ENCODE assay signal across 24 cellular contexts in the genomic region with DNA sequence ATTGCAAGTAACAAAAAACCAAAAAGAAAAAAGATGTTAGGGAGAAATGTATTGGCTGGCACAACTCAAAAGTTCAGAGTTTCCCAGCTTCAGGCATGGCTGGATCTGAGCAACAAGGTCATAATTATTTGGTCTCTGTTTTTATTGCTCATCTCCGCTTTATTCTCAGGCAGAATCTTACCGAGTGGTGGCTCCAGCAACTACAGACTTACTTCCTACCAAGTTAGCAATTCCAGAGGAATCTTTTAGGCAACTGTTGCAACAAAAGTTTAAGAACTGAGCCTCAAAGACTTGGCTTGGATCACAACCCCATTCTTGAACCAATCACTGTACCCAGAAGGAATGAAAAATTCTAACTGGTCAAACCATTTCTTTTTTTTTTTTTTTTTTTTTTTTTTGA. TPM values are rescaled to one million over a fixed set of nuclear protein-coding genes. Genes with fewer than 3 reads are reported as not detected.
DNase-seq lines count a peak whose midpoint lies in the region; ATAC-seq, FAIRE-seq and TF ChIP-seq lines count a peak whose summit lies in the region.
"Had no signal": no experiment of that assay in that cellular context is flagged by ENCODE, and none has a peak within 500 bp of the region (broad histone marks: within the 10 kb centered on the region; RNA-seq: fewer than 3 reads in every experiment).

No MANE protein-coding gene starts in this region.

- H3K27me3 Mint-ChIP-seq in activated B cell treated with CpG ODN at 0.5 μM for 24 hours = no peaks in the 10 kb centered on the region
- H3K27me3 Mint-ChIP-seq in activated T-helper 2 cell treated with anti-CD3 and anti-CD28 coated beads, Interferon-gamma antibody, Interleukin-2, Interleukin-4, amounts not matched to agents 10 μg/mL and 5 μg/mL and 100 μg/mL, durations not matched to agents 14 hours and 24 hours and 36 hours (ENCODE audit: low read depth) = no peaks in the 10 kb centered on the region
- H3K27me3 Mint-ChIP-seq: activated naive CD4-positive, alpha-beta T cell treated with anti-CD3 and anti-CD28 coated beads, Interleukin-2, amount 50 U/mL, for 24 hours had no signal

- no peak for DNase-seq in HepG2 (ENCODE audit: low spot score)
- DNase-seq in right lobe of liver = no peak
- no peak for DNase-seq in activated B cell treated with CpG ODN at 0.5 μM for 24 hours
- DNase-seq in foreskin fibroblast = peak; percentile 62 to 73
- DNase-seq in tibial artery = no peak
- DNase-seq in activated T-helper 2 cell treated with anti-CD3 and anti-CD28 coated beads, Interferon-gamma antibody, Interleukin-2, Interleukin-4, amounts not matched to agents 10 μg/mL and 5 μg/mL and 100 μg/mL, durations not matched to agents 14 hours and 24 hours and 36 hours (ENCODE audit: low spot score) = no peak
- DNase-seq in NCI-H510A treated with DMSO at 0.1 percent for 48 hours (lab: John Stamatoyannopoulos, UW) = no peak
- DNase-seq in retina = no peak
- DNase-seq: 8988T; activated T-cell treated with anti-CD3 and anti-CD28 coated beads, Interleukin-2, amount 50 U/mL, for 48 hours; cerebellar nuclear complex; KBM-7; kidney; MV-4-11; NCI-H1694 treated with DMSO at 0.1 percent for 48 hours; spleen; stimulated activated CD4-positive, alpha-beta T cell treated with anti-CD3 and anti-CD28 coated beads, Interleukin-4, amount 100 ng/mL, for 1 hour; stimulated activated naive CD8-positive, alpha-beta T cell treated with anti-CD3 and anti-CD28 coated beads, Interleukin-15, Interleukin-2, amounts not matched to agents 100 U/mL and 50 U/mL, for 24 hours; upper lobe of right lung had no signal

- no peak for TF ChIP-seq RAD21 in HepG2 (CRISPR knock-in tag; IDR thresholded peaks at IDR 0.05)

- no peak for ATAC-seq in HepG2
- ATAC-seq in right lobe of liver = no peak
- no peak for ATAC-seq in activated B cell treated with CpG ODN at 0.5 μM for 24 hours (ENCODE audit: low read depth)
- ATAC-seq: gastroesophageal sphincter; Right ventricle myocardium inferior; stimulated activated naive CD8-positive, alpha-beta T cell treated with anti-CD3 and anti-CD28 coated beads, Interleukin-15, Interleukin-2, amounts not matched to agents 100 U/mL and 50 U/mL, for 24 hours; upper lobe of right lung had no signal

- no peak for FAIRE-seq in HepG2 (lab: Jason Lieb, UNC)
- FAIRE-seq: astrocyte, kidney had no signal

- no TSS peak for BruUV-seq in HepG2 (replicated peaks; lab: Mats Ljungman, UMichigan)

- TF ChIP-seq EP300 in HepG2 (IDR thresholded peaks at IDR 0.05; ENCODE audit: low read depth in 2 of 2, low read length in 2 of 2) (no peak), HepG2 (CRISPR knock-in tag; IDR thresholded peaks at IDR 0.05; ENCODE audit: borderline replicate concordance) (no peak)

- H4K20me1 ChIP-seq in HepG2 (ENCODE audit: insufficient read depth, low read length) = no peaks in the 10 kb centered on the region

- peak overlapping the region; percentile 50 for H3K27ac Mint-ChIP-seq in activated B cell treated with CpG ODN at 0.5 μM for 24 hours
- H3K27ac Mint-ChIP-seq in activated T-helper 2 cell treated with anti-CD3 and anti-CD28 coated beads, Interferon-gamma antibody, Interleukin-2, Interleukin-4, amounts not matched to agents 10 μg/mL and 5 μg/mL and 100 μg/mL, durations not matched to agents 14 hours and 24 hours and 36 hours = no peak overlapping the region
- H3K27ac Mint-ChIP-seq: activated naive CD4-positive, alpha-beta T cell treated with anti-CD3 and anti-CD28 coated beads, Interleukin-2, amount 50 U/mL, for 24 hours had no signal

- in situ Hi-C loops in HepG2 (cut with HindIII; ENCODE audit: extremely low pct_ligation_motif_present, low pct_unique_long_range_greater_than_20kb) = no loop called here

- no peak overlapping the region for H3K4me3 Mint-ChIP-seq in activated B cell treated with CpG ODN at 0.5 μM for 24 hours
- no peak overlapping the region for H3K4me3 Mint-ChIP-seq in activated T-helper 2 cell treated with anti-CD3 and anti-CD28 coated beads, Interferon-gamma antibody, Interleukin-2, Interleukin-4, amounts not matched to agents 10 μg/mL and 5 μg/mL and 100 μg/mL, durations not matched to agents 14 hours and 24 hours and 36 hours (ENCODE audit: low read depth)
- H3K4me3 Mint-ChIP-seq: activated naive CD4-positive, alpha-beta T cell treated with anti-CD3 and anti-CD28 coated beads, Interleukin-2, amount 50 U/mL, for 24 hours had no signal

- H3K27ac ChIP-seq in HepG2 (ENCODE audit: extremely low read length, insufficient read depth, low read length) (no peak overlapping the region), right lobe of liver (no peak overlapping the region), tibial artery (peak overlapping the region; percentile 86 to 91)
- H3K27ac ChIP-seq: C4-2B, gastroesophageal sphincter, upper lobe of right lung had no signal

- H3K9me3 Mint-ChIP-seq in activated B cell treated with CpG ODN at 0.5 μM for 24 hours = no peaks in the 10 kb centered on the region
- no peaks in the 10 kb centered on the region for H3K9me3 Mint-ChIP-seq in activated T-helper 2 cell treated with anti-CD3 and anti-CD28 coated beads, Interferon-gamma antibody, Interleukin-2, Interleukin-4, amounts not matched to agents 10 μg/mL and 5 μg/mL and 100 μg/mL, durations not matched to agents 14 hours and 24 hours and 36 hours
- H3K9me3 Mint-ChIP-seq: activated naive CD4-positive, alpha-beta T cell treated with anti-CD3 and anti-CD28 coated beads, Interleukin-2, amount 50 U/mL, for 24 hours had no signal

- no peaks in the 10 kb centered on the region for H3K9me3 ChIP-seq in HepG2 (ENCODE audit: low read length)
- H3K9me3 ChIP-seq in right lobe of liver = no peaks in the 10 kb centered on the region
- H3K9me3 ChIP-seq in tibial artery = no peaks in the 10 kb centered on the region
- H3K9me3 ChIP-seq: gastroesophageal sphincter, spleen, upper lobe of right lung had no signal

- H3K27me3 ChIP-seq in HepG2 (ENCODE audit: control insufficient read depth in 1 of 2, insufficient read depth in 2 of 2, low read length in 2 of 2) = no peaks in the 10 kb centered on the region
- H3K27me3 ChIP-seq in right lobe of liver = no peaks in the 10 kb centered on the region
- no peaks in the 10 kb centered on the region for H3K27me3 ChIP-seq in tibial artery
- H3K27me3 ChIP-seq: gastroesophageal sphincter, spleen, upper lobe of right lung had no signal

- H3K79me2 ChIP-seq in HepG2 (ENCODE audit: insufficient read depth, low read length) = no peaks in the 10 kb centered on the region

- POLR2A ChIA-PET in HepG2 (lab: Yijun Ruan, JAX) (interaction anchor here (1.6 kb wide), 1 partner anchor 11 kb away, joined by 7 read pairs; no protein-coding TSS in a partner anchor), activated B cell treated with CpG ODN at 0.5 μM for 24 hours (lab: Charles Lee) (interaction anchor here (0.6 to 6.4 kb wide), 6 partner anchors 12 to 106 kb away, joined by 3 to 142 read pairs (median 48); partner anchors contain the start of gene NCOA3)

- no peaks in the 10 kb centered on the region for H3K36me3 Mint-ChIP-seq in activated B cell treated with CpG ODN at 0.5 μM for 24 hours (ENCODE audit: low read depth)
- no peaks in the 10 kb centered on the region for H3K36me3 Mint-ChIP-seq in activated T-helper 2 cell treated with anti-CD3 and anti-CD28 coated beads, Interferon-gamma antibody, Interleukin-2, Interleukin-4, amounts not matched to agents 10 μg/mL and 5 μg/mL and 100 μg/mL, durations not matched to agents 14 hours and 24 hours and 36 hours (ENCODE audit: low read depth)
- H3K36me3 Mint-ChIP-seq: activated naive CD4-positive, alpha-beta T cell treated with anti-CD3 and anti-CD28 coated beads, Interleukin-2, amount 50 U/mL, for 24 hours had no signal

- H3K4me1 ChIP-seq in HepG2 (ENCODE audit: insufficient read depth, low read length) (peaks cover 64% of the 10 kb centered on the region), right lobe of liver (peaks cover 0 to 18% (median 5%) of the 10 kb centered on the region in 4 donors), tibial artery (peaks cover 0 to 47% (median 24%) of the 10 kb centered on the region in 4 donors)

- intact Hi-C loops in HepG2 (cut with micrococcal nuclease; ENCODE audit: unreplicated experiment) = no loop called here
- intact Hi-C loops in right lobe of liver (cut with DNase I) = no loop called here
- intact Hi-C loops in activated B cell treated with CpG ODN at 0.5 μM for 24 hours (cut with micrococcal nuclease) = no loop called here
- intact Hi-C loops in tibial artery (cut with DNase I; ENCODE audit: low total_unique reads) = loop anchor here (10.0 kb wide), 1 partner anchor 191 kb away; no protein-coding TSS in a partner anchor
- intact Hi-C loops in activated T-helper 2 cell treated with anti-CD3 and anti-CD28 coated beads, Interferon-gamma antibody, Interleukin-2, Interleukin-4, amounts not matched to agents 10 μg/mL and 5 μg/mL and 100 μg/mL, durations not matched to agents 14 hours and 24 hours and 36 hours (cut with micrococcal nuclease) = no loop called here

- H3K4me2 ChIP-seq in HepG2 (ENCODE audit: low read depth, low read length) = no peak overlapping the region

- no peak overlapping the region for H2AFZ ChIP-seq in HepG2 (ENCODE audit: low read length)

- H3K4me1 Mint-ChIP-seq in activated B cell treated with CpG ODN at 0.5 μM for 24 hours = peaks cover 46% of the 10 kb centered on the region
- H3K4me1 Mint-ChIP-seq in activated T-helper 2 cell treated with anti-CD3 and anti-CD28 coated beads, Interferon-gamma antibody, Interleukin-2, Interleukin-4, amounts not matched to agents 10 μg/mL and 5 μg/mL and 100 μg/mL, durations not matched to agents 14 hours and 24 hours and 36 hours (ENCODE audit: low read depth) = peaks cover 11% of the 10 kb centered on the region
- H3K4me1 Mint-ChIP-seq: activated naive CD4-positive, alpha-beta T cell treated with anti-CD3 and anti-CD28 coated beads, Interleukin-2, amount 50 U/mL, for 24 hours had no signal

- H3K36me3 ChIP-seq in HepG2 (replicated peaks in 1 of 2; ENCODE audit: control insufficient read depth in 1 of 2, insufficient read depth in 2 of 2, low read length in 2 of 2) = no peaks in the 10 kb centered on the region
- no peaks in the 10 kb centered on the region for H3K36me3 ChIP-seq in right lobe of liver
- no peaks in the 10 kb centered on the region for H3K36me3 ChIP-seq in tibial artery
- H3K36me3 ChIP-seq: gastroesophageal sphincter, spleen, upper lobe of right lung had no signal

- H3K9ac ChIP-seq in HepG2 (ENCODE audit: insufficient read depth, low read depth, low read length) = no peak overlapping the region

- no peak overlapping the region for H3K4me3 ChIP-seq in HepG2 (replicated peaks in 1 of 3; ENCODE audit: insufficient read depth in 1 of 3, low read depth in 2 of 3, low read length in 3 of 3)
- no peak overlapping the region for H3K4me3 ChIP-seq in right lobe of liver
- H3K4me3 ChIP-seq in foreskin fibroblast (ENCODE audit: low read depth in 1 of 2, low read length in 2 of 2) = no peak overlapping the region
- no peak overlapping the region for H3K4me3 ChIP-seq in tibial artery
- H3K4me3 ChIP-seq: gastroesophageal sphincter, spleen, upper lobe of right lung had no signal

- 95% methylated on average over 2 of the region's 2 CpGs for WGBS in HepG2 (ENCODE audit: low lambda C conversion rate)
- 100% methylated on average over 2 of the region's 2 CpGs for WGBS in right lobe of liver (ENCODE audit: insufficient coverage, low coverage, low lambda C conversion rate, missing lambda C conversion rate)

- TF ChIP-seq CTCF in HepG2 (CRISPR knock-in tag; IDR thresholded peaks at IDR 0.05) (no peak), right lobe of liver (IDR thresholded peaks at IDR 0.05) (no peak), activated B cell treated with CpG ODN at 0.5 μM for 24 hours (IDR thresholded peaks at IDR 0.05) (no peak), foreskin fibroblast (IDR thresholded peaks at IDR 0.05; ENCODE audit: low read depth, low read length) (no peak), tibial artery (IDR thresholded peaks at IDR 0.05) (no peak)

- CTCF ChIA-PET in HepG2 (lab: Yijun Ruan, JAX; ENCODE audit: low intra/inter-chr PET ratio, low total read pairs) (no interaction called here), activated B cell treated with CpG ODN at 0.5 μM for 24 hours (lab: Charles Lee) (no interaction called here)

- no peak for TF ChIP-seq POLR2A in HepG2 (IDR thresholded peaks at IDR 0.05; ENCODE audit: insufficient read depth in 1 of 2, low read depth in 2 of 2, low read length in 2 of 2)
- no peak for TF ChIP-seq POLR2A in right lobe of liver (IDR thresholded peaks at IDR 0.05)

RNA-seq across cellular contexts. Expression of gene NCOA3, which starts 35.5 kb away (rescaled TPM):
- total RNA-seq in HepG2 (2016; rRNA removed; fragmentation: Illumina TruSeq; extraction: Trizol) (56.8 and 76.2 TPM in 2 replicates), right lobe of liver (10 to 100 TPM; 11.2 to 15.1 (median 13.8) TPM), activated B cell treated with CpG ODN at 0.5 μM for 24 hours (186 and 187 TPM in 2 replicates)
- 30.2 and 36.5 TPM in 2 replicates for total RNA-seq in HepG2 (2016; cell fraction: cytosol; rRNA removed; fragmentation: Illumina TruSeq; extraction: Trizol; ENCODE audit: low read depth)
- 56.0 and 74.0 TPM in 2 replicates for total RNA-seq in HepG2 (2016; cell fraction: insoluble cytoplasmic fraction; rRNA removed; fragmentation: Illumina TruSeq; extraction: Trizol)
- 34.2 and 36.7 TPM in 2 replicates for total RNA-seq in HepG2 (2016; cell fraction: membrane; rRNA removed; fragmentation: Illumina TruSeq; extraction: Trizol)
- total RNA-seq in HepG2 (2016; cell fraction: nucleus; rRNA removed; fragmentation: Illumina TruSeq; extraction: Trizol) = 59.3 and 64.3 TPM in 2 replicates
- polyA plus RNA-seq in HepG2 (2011; rRNA removed) = 25.0 and 35.0 TPM in 2 replicates
- polyA plus RNA-seq in HepG2 (2011; cell fraction: cytosol; rRNA removed) = 17.2 and 18.9 TPM in 2 replicates
- 36.9 and 40.6 TPM in 2 replicates for polyA plus RNA-seq in HepG2 (2011; cell fraction: nucleus; rRNA removed)
- 22.6 and 26.9 TPM in 2 replicates for polyA plus RNA-seq in HepG2 (2012)
- polyA plus RNA-seq in HepG2 (2016; cell fraction: cytosol; fragmentation: Illumina TruSeq; extraction: Trizol; ENCODE audit: low read depth) = 2.0 and 2.4 TPM in 2 replicates
- 40.1 and 40.4 TPM in 2 replicates for polyA plus RNA-seq in HepG2 (2016; cell fraction: insoluble cytoplasmic fraction; fragmentation: Illumina TruSeq; extraction: Trizol; ENCODE audit: low read depth)
- 5.5 and 5.7 TPM in 2 replicates for polyA plus RNA-seq in HepG2 (2016; cell fraction: membrane; fragmentation: Illumina TruSeq; extraction: Trizol; ENCODE audit: low read depth)
- polyA plus RNA-seq in HepG2 (2016; cell fraction: nucleus; fragmentation: Illumina TruSeq; extraction: Trizol; ENCODE audit: insufficient read depth, low read depth) = 53.5 and 57.7 TPM in 2 replicates
- 49.8 and 56.6 TPM in 2 replicates for polyA minus RNA-seq in HepG2 (2011; rRNA and poly(A)+ RNA removed; ENCODE audit: low replicate concordance)
- polyA minus RNA-seq in HepG2 (2011; cell fraction: cytosol; rRNA and poly(A)+ RNA removed) = 41.6 and 42.5 TPM in 2 replicates
- 75.8 and 76.3 TPM in 2 replicates for polyA minus RNA-seq in HepG2 (2011; cell fraction: nucleus; rRNA and poly(A)+ RNA removed)
- 119 and 126 TPM in 2 replicates for total RNA-seq in activated T-helper 2 cell treated with anti-CD3 and anti-CD28 coated beads, Interferon-gamma antibody, Interleukin-2, Interleukin-4, amounts not matched to agents 10 μg/mL and 5 μg/mL and 100 μg/mL, durations not matched to agents 14 hours and 24 hours and 36 hours

Comparison
In these comparisons a context has a peak if more than half of its experiments do, and no peak if none do; other contexts are left out.
1. DNase-seq: peak in foreskin fibroblast (2 of 2); none in HepG2 (single experiment), right lobe of liver (0 of 3), activated B cell treated with CpG ODN at 0.5 μM for 24 hours (single experiment), tibial artery (0 of 2), activated T-helper 2 cell treated with anti-CD3 and anti-CD28 coated beads, Interferon-gamma antibody, Interleukin-2, Interleukin-4, amounts not matched to agents 10 μg/mL and 5 μg/mL and 100 μg/mL, durations not matched to agents 14 hours and 24 hours and 36 hours (single experiment), NCI-H510A treated with DMSO at 0.1 percent for 48 hours (single experiment) and retina (single experiment).
2. H3K27ac ChIP-seq: peak in tibial artery (2 of 2); none in HepG2 (single experiment) and right lobe of liver (0 of 3).